In genomic region chr1:20187813-20188454, GRCh38 we compare ENCODE assay signal across 14 cellular contexts. TPM values are rescaled to one million over a fixed set of nuclear protein-coding genes. Genes with fewer than 3 reads are reported as not detected.
A peak's percentile ranks its signal among the peaks of the same experiment; 100 is the strongest.
DNase-seq lines count a peak whose midpoint lies in the region; ATAC-seq and TF ChIP-seq lines count a peak whose summit lies in the region.
"Had no signal": no experiment of that assay in that cellular context is flagged by ENCODE, and none has a peak within 500 bp of the region (broad histone marks: within the 10 kb centered on the region; RNA-seq: fewer than 3 reads in every experiment).

No MANE protein-coding gene starts in this region.

- no peak for TF ChIP-seq CTCF in heart right ventricle (IDR thresholded peaks at IDR 0.05)
- TF ChIP-seq CTCF in VCaP (conservative IDR thresholded peaks at IDR 0.05): no peak
- no peak for TF ChIP-seq CTCF in uterus (IDR thresholded peaks at IDR 0.05)

- H3K4me3 ChIP-seq in right cardiac atrium (ENCODE audit: low read length): no peak overlapping the region
- no peak overlapping the region for H3K4me3 ChIP-seq in heart right ventricle
- H3K4me3 ChIP-seq in uterus: no peak overlapping the region
- H3K4me3 ChIP-seq: testis had no signal

- intact Hi-C loops in right cardiac atrium (cut with DNase I) (no loop called here), heart right ventricle (cut with DNase I) (no loop called here), uterus (cut with DNase I; ENCODE audit: low total_unique reads) (no loop called here)

- H3K36me3 ChIP-seq in heart right ventricle: no peaks in the 10 kb centered on the region
- no peaks in the 10 kb centered on the region for H3K36me3 ChIP-seq in uterus
- H3K36me3 ChIP-seq: neutrophil had no signal

- 37% methylated on average over 4 of the region's 4 CpGs for whole genome bisulfite sequencing in right cardiac atrium
- 40 to 51% methylated on average over 4 of the region's 4 CpGs for WGBS in heart right ventricle, 2 donors

- H3K4me1 ChIP-seq in right cardiac atrium (ENCODE audit: control insufficient read depth, insufficient read depth, low read length): peaks cover 4% of the 10 kb centered on the region
- H3K4me1 ChIP-seq in heart right ventricle: peaks cover 0 to 39% (median 16%) of the 10 kb centered on the region in 9 donors
- no peaks in the 10 kb centered on the region for H3K4me1 ChIP-seq in uterus

- H3K9me3 ChIP-seq in right cardiac atrium (ENCODE audit: control insufficient read depth, low read length) (no peaks in the 10 kb centered on the region), heart right ventricle (no peaks in the 10 kb centered on the region), uterus (no peaks in the 10 kb centered on the region)
- H3K9me3 ChIP-seq: neutrophil, testis had no signal

- H3K27ac ChIP-seq in right cardiac atrium (ENCODE audit: low read length) (peak overlapping the region; percentile 28), heart right ventricle (no peak overlapping the region), VCaP (peak overlapping the region; percentile 55), layer of hippocampus (ENCODE audit: low read depth, low read length) (peak overlapping the region; percentile 75), uterus (peak overlapping the region; percentile 16 to 42)
- H3K27ac ChIP-seq: neutrophil had no signal

- H3K27me3 ChIP-seq in right cardiac atrium (ENCODE audit: control insufficient read depth, insufficient read depth) (no peaks in the 10 kb centered on the region), heart right ventricle (peaks cover 0 to 51% (median 38%) of the 10 kb centered on the region in 7 donors), layer of hippocampus (ENCODE audit: control insufficient read depth, insufficient read depth, low read length) (peaks cover 11% of the 10 kb centered on the region), uterus (no peaks in the 10 kb centered on the region)
- H3K27me3 ChIP-seq: testis had no signal

- DNase-seq in right cardiac atrium (no peak), heart right ventricle (no peak), uterus (peak in 1 of 2 donors; percentile 29)
- DNase-seq: NCI-H2081 treated with DMSO at 0.1 percent for 48 hours, testis had no signal

- no peak for TF ChIP-seq POLR2A in uterus (IDR thresholded peaks at IDR 0.05)

- ATAC-seq in right cardiac atrium (no peak), heart right ventricle (no peak), HG03571 (IDR thresholded peaks at IDR 0.05; ENCODE audit: unreplicated experiment) (no peak), HG03520 (IDR thresholded peaks at IDR 0.05; ENCODE audit: unreplicated experiment) (no peak), HG03565 (IDR thresholded peaks at IDR 0.05; ENCODE audit: unreplicated experiment) (no peak)
- ATAC-seq: HCT116 had no signal

RNA-seq across cellular contexts. Expression of gene PLA2G2C, which starts 1.6 kb away (rescaled TPM):
- total RNA-seq in right cardiac atrium (under 1 TPM in 1 of 4 donors, not detected in 3; 0.31 TPM), heart right ventricle (not detected), uterus (not detected)
- polyA plus RNA-seq in right cardiac atrium (0.02 TPM), heart right ventricle (not detected)
- total RNA-seq: MCF 10A had no signal
- polyA plus RNA-seq: adipose tissue had no signal

RNA-seq across cellular contexts. Expression of gene UBXN10, which starts 2.0 kb away (rescaled TPM):
- total RNA-seq in right cardiac atrium (1 to 10 TPM; 4.7 to 6.3 (median 5.5) TPM), heart right ventricle (1 to 10 TPM in 8 of 10 donors, under 1 TPM in 2; 0.42 to 4.0 (median 1.9) TPM), uterus (10 to 100 TPM in 1 of 4 donors, 1 to 10 TPM in 3; 1.2 to 11.3 (median 3.3) TPM)
- polyA plus RNA-seq in right cardiac atrium (3.2 TPM), heart right ventricle (under 1 TPM; 0.16 to 0.59 TPM)
- total RNA-seq: MCF 10A had no signal

RNA-seq across cellular contexts. Expression of gene PLA2G2F, which starts 48.8 kb away (rescaled TPM):
- total RNA-seq in right cardiac atrium: not detected
- polyA plus RNA-seq in right cardiac atrium: not detected
- total RNA-seq in heart right ventricle: not detected
- not detected for polyA plus RNA-seq in heart right ventricle
- under 1 TPM in 1 of 4 donors, not detected in 3; 0.07 TPM for total RNA-seq in uterus
- total RNA-seq: MCF 10A, testis had no signal
- polyA plus RNA-seq: adipose tissue had no signal

Comparison
In these comparisons a context has a peak if more than half of its experiments do, and no peak if none do; other contexts are left out.
1. H3K27ac ChIP-seq: peak in right cardiac atrium (single experiment), VCaP (single experiment), layer of hippocampus (single experiment) and uterus (2 of 2); none in heart right ventricle (0 of 10).